ENCODE assay signal across 18 cellular contexts in the genomic region with DNA sequence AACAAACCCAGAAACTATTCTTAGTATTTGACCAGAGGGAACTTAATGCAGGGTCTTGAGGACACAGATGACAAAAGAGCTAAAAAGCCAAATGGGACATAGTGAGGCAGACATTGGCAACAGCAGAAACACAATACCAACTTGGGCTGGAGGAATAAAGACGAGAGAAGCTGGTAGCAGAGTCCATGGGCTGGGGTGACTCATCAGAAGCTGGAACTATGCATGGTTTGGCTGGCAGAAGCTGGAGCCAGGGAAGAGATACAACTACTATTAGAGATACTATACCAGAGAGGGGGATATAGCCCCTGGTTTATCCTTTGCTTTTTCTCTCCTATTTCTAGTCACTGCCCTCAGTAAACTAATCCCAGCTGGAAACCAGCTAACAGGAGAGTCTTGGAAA. TPM values are rescaled to one million over a fixed set of nuclear protein-coding genes. Genes with fewer than 3 reads are reported as not detected.
A peak's percentile ranks its signal among the peaks of the same experiment; 100 is the strongest.
DNase-seq lines count a peak whose midpoint lies in the region; ATAC-seq, FAIRE-seq and TF ChIP-seq lines count a peak whose summit lies in the region.
"Had no signal": no experiment of that assay in that cellular context is flagged by ENCODE, and none has a peak within 500 bp of the region (broad histone marks: within the 10 kb centered on the region; RNA-seq: fewer than 3 reads in every experiment).

No MANE protein-coding gene starts in this region.

- peak overlapping the region in 3 of 4 donors; percentile 5 to 53 (median 46) for H3K27ac ChIP-seq in sigmoid colon

- no peaks in the 10 kb centered on the region for H3K9me3 ChIP-seq in sigmoid colon

- TF ChIP-seq POLR2A in H54 (IDR thresholded peaks at IDR 0.05; ENCODE audit: low read depth, low read length) (no peak), sigmoid colon (IDR thresholded peaks at IDR 0.05) (no peak)

- no peaks in the 10 kb centered on the region for H3K36me3 ChIP-seq in sigmoid colon

- peak; percentile 31 for DNase-seq in H54 (ENCODE audit: insufficient read length, low spot score)
- peak; percentile 35 for DNase-seq in SW480 (ENCODE audit: low spot score)
- peak; percentile 42 for DNase-seq in fibroblast of mammary gland (ENCODE audit: low read depth)
- no peak for DNase-seq in sigmoid colon
- DNase-seq in HTR-8/SVneo (ENCODE audit: insufficient read length, low spot score), result no peak
- no peak for DNase-seq in NCI-H2029 (lab: John Stamatoyannopoulos, UW)
- DNase-seq: activated CD4-positive, alpha-beta T cell treated with anti-CD3 and anti-CD28 coated beads for 4 hours; activated naive CD4-positive, alpha-beta T cell treated with anti-CD3 and anti-CD28 coated beads, Interleukin-2, amount 50 U/mL, for 16 hours; activated T-cell treated with anti-CD3 and anti-CD28 coated beads for 4 hours; CD4-positive, alpha-beta T cell; hippocampal formation; left cardiac atrium; naive B cell; NCI-H187 treated with DMSO at 0.1 percent for 48 hours; NCI-H748 treated with DMSO at 0.1 percent for 48 hours; T-helper 2 cell had no signal

- H3K4me1 ChIP-seq in sigmoid colon, result peaks cover 0 to 24% (median 19%) of the 10 kb centered on the region in 4 donors

- H3K4me3 ChIP-seq in fibroblast of mammary gland (ENCODE audit: control insufficient read depth, low read depth, low read length), result no peak overlapping the region
- no peak overlapping the region for H3K4me3 ChIP-seq in sigmoid colon

- H3K27me3 ChIP-seq in sigmoid colon, result no peaks in the 10 kb centered on the region

- FAIRE-seq in H54 (lab: Jason Lieb, UNC) (peak; percentile 80), HTR-8/SVneo (lab: Jason Lieb, UNC) (no peak)
- FAIRE-seq: G401.6 had no signal

- TF ChIP-seq CTCF in fibroblast of mammary gland (conservative IDR thresholded peaks at IDR 0.05; ENCODE audit: control insufficient read depth, insufficient read depth, low read depth, low read length) (no peak), sigmoid colon (IDR thresholded peaks at IDR 0.05) (no peak)

- no peak for ATAC-seq in GM18517 (IDR thresholded peaks at IDR 0.05; ENCODE audit: unreplicated experiment)

- no peak for TF ChIP-seq EP300 in sigmoid colon (IDR thresholded peaks at IDR 0.05)

- WGBS in sigmoid colon, 2 donors, result 40 to 65% methylated on average over 1 of the region's 1 CpG

- intact Hi-C loops in sigmoid colon (cut with DNase I), result no loop called here

RNA-seq across cellular contexts. Expression of gene DPYSL3, which starts 29.2 kb away (rescaled TPM):
- 100 to 1,000 TPM; 149 to 343 (median 184) TPM for total RNA-seq in sigmoid colon
- polyA plus RNA-seq in sigmoid colon, result 10 to 100 TPM in 2 of 3 donors, 1 to 10 TPM in 1; 4.2 to 48.7 (median 20.4) TPM
- total RNA-seq: CD4-positive, alpha-beta T cell had no signal

Comparison
In these comparisons a context has a peak if more than half of its experiments do, and no peak if none do; other contexts are left out.
1. DNase-seq: peak in H54 (single experiment), SW480 (single experiment) and fibroblast of mammary gland (single experiment); none in sigmoid colon (single experiment), HTR-8/SVneo (single experiment) and NCI-H2029 (single experiment).